ENCODE assay signal across 8 cellular contexts in genomic region chr19:16659464-16659831, GRCh38. TPM values are rescaled to one million over a fixed set of nuclear protein-coding genes. Genes with fewer than 3 reads are reported as not detected.
A peak's percentile ranks its signal among the peaks of the same experiment; 100 is the strongest.
DNase-seq lines count a peak whose midpoint lies in the region; ATAC-seq, FAIRE-seq and TF ChIP-seq lines count a peak whose summit lies in the region.

No MANE protein-coding gene starts in this region.

- peak overlapping the region; percentile 78 to 82 for H3K4me3 ChIP-seq in right atrium auricular region
- peak overlapping the region; percentile 56 for H3K4me3 ChIP-seq in bronchial epithelial cell (ENCODE audit: low read depth, low read length)
- H3K4me3 ChIP-seq in mononuclear cell (ENCODE audit: low read length): peak overlapping the region; percentile 90
- peak overlapping the region; percentile 46 to 63 for H3K4me3 ChIP-seq in aorta (ENCODE audit: low read length in 2 of 2)

- H3K36me3 ChIP-seq in right atrium auricular region: peaks cover 28% of the 10 kb centered on the region
- peaks cover 17% of the 10 kb centered on the region for H3K36me3 ChIP-seq in bronchial epithelial cell (ENCODE audit: control insufficient read depth, insufficient read depth, low read length)
- no peaks in the 10 kb centered on the region for H3K36me3 ChIP-seq in aorta (ENCODE audit: control insufficient read depth in 1 of 2, insufficient read depth in 2 of 2, low read length in 1 of 2)

- intact Hi-C loops in left ventricle myocardium superior (cut with micrococcal nuclease): no loop called here
- intact Hi-C loops in aorta (cut with DNase I): no loop called here

- WGBS in aorta, 2 donors: 2% methylated on average over 14 of the region's 14 CpGs

- H3K9me3 ChIP-seq in right atrium auricular region: no peaks in the 10 kb centered on the region
- H3K9me3 ChIP-seq in mononuclear cell (ENCODE audit: low read depth, low read length): no peaks in the 10 kb centered on the region
- H3K9me3 ChIP-seq in aorta (ENCODE audit: control insufficient read depth, low read length): no peaks in the 10 kb centered on the region

- TF ChIP-seq CTCF in right atrium auricular region (IDR thresholded peaks at IDR 0.05): no peak
- no peak for TF ChIP-seq CTCF in bronchial epithelial cell (IDR thresholded peaks at IDR 0.05; ENCODE audit: insufficient read depth, low read length, severe bottlenecking)

- no peak for ATAC-seq in left ventricle myocardium superior
- ATAC-seq in aorta (ENCODE audit: low FRiP score): no peak
- no peak for ATAC-seq in GM21447 (IDR thresholded peaks at IDR 0.05; ENCODE audit: unreplicated experiment)

- H3K27me3 ChIP-seq in right atrium auricular region (no peaks in the 10 kb centered on the region), bronchial epithelial cell (ENCODE audit: control insufficient read depth, insufficient read depth, low read length) (no peaks in the 10 kb centered on the region), mononuclear cell (ENCODE audit: insufficient read depth, low read length) (no peaks in the 10 kb centered on the region), aorta (ENCODE audit: control insufficient read depth in 1 of 2, insufficient read depth in 2 of 2, low read length in 1 of 2) (no peaks in the 10 kb centered on the region)

- no peak for FAIRE-seq in bronchial epithelial cell (lab: Jason Lieb, UNC)

- no peak for DNase-seq in right atrium auricular region (ENCODE audit: low spot score)
- DNase-seq in left ventricle myocardium superior: no peak
- DNase-seq in bronchial epithelial cell (ENCODE audit: low read depth): no peak
- DNase-seq in aorta: no peak
- DNase-seq in NCI-H2196 treated with DMSO at 0.1 percent for 48 hours (lab: John Stamatoyannopoulos, UW; ENCODE audit: unreplicated experiment): no peak
- DNase-seq in stimulated activated CD4-positive, alpha-beta T cell treated with anti-CD3 and anti-CD28 coated beads, Interleukin-1b, Interleukin-23, amount 100 ng/mL, for 48 hours: no peak

- H3K4me1 ChIP-seq in right atrium auricular region (peaks cover 0 to 28% of the 10 kb centered on the region in 2 donors), mononuclear cell (ENCODE audit: insufficient read depth, low read length) (peaks cover 50% of the 10 kb centered on the region), aorta (ENCODE audit: control insufficient read depth in 1 of 2, insufficient read depth in 2 of 2, low read length in 2 of 2) (no peaks in the 10 kb centered on the region)

- peak overlapping the region; percentile 94 to 95 for H3K27ac ChIP-seq in right atrium auricular region
- H3K27ac ChIP-seq in aorta (ENCODE audit: low read depth in 1 of 2, low read length in 2 of 2): no peak overlapping the region

RNA-seq across cellular contexts. Expression of gene SMIM7, which starts 0.5 kb away (rescaled TPM):
- total RNA-seq in right atrium auricular region (10 to 100 TPM; 50.9 to 56.7 TPM), left ventricle myocardium superior (32.5 TPM), bronchial epithelial cell (68.0 and 75.3 TPM in 2 replicates), mononuclear cell (32.6 TPM), aorta (10 to 100 TPM; 46.9 to 70.8 TPM)
- polyA plus RNA-seq in aorta: 100 to 1,000 TPM in 1 of 2 donors, 10 to 100 TPM in 1; 92.7 to 114 TPM

RNA-seq across cellular contexts. Expression of gene TMEM38A, which starts 1.5 kb away (rescaled TPM):
- total RNA-seq in right atrium auricular region: 10 to 100 TPM; 12.1 to 14.5 TPM
- 50.5 TPM for total RNA-seq in left ventricle myocardium superior
- 4.7 and 10.0 TPM in 2 replicates for total RNA-seq in bronchial epithelial cell
- total RNA-seq in mononuclear cell: 2.7 TPM
- 1 to 10 TPM; 3.6 to 5.8 TPM for total RNA-seq in aorta
- polyA plus RNA-seq in aorta: 1 to 10 TPM; 3.7 to 8.5 TPM

RNA-seq across cellular contexts. Expression of gene MED26, which starts 31.4 kb away (rescaled TPM):
- total RNA-seq in right atrium auricular region: 1 to 10 TPM; 5.2 to 5.9 TPM
- 4.9 TPM for total RNA-seq in left ventricle myocardium superior
- 2.9 and 6.0 TPM in 2 replicates for total RNA-seq in bronchial epithelial cell
- 21.5 TPM for total RNA-seq in mononuclear cell
- total RNA-seq in aorta: 1 to 10 TPM; 8.0 to 8.4 TPM
- polyA plus RNA-seq in aorta: 1 to 10 TPM in 1 of 2 donors, under 1 TPM in 1; 0.75 to 2.6 TPM

Comparison
In these comparisons a context has a peak if more than half of its experiments do, and no peak if none do; other contexts are left out.
1. H3K27ac ChIP-seq: peak in right atrium auricular region (2 of 2); none in aorta (0 of 2).
2. Peak in every context shown above with its lines, with median percentiles within 50 percentile points of each other: H3K4me3 ChIP-seq.